In the genomic region with DNA sequence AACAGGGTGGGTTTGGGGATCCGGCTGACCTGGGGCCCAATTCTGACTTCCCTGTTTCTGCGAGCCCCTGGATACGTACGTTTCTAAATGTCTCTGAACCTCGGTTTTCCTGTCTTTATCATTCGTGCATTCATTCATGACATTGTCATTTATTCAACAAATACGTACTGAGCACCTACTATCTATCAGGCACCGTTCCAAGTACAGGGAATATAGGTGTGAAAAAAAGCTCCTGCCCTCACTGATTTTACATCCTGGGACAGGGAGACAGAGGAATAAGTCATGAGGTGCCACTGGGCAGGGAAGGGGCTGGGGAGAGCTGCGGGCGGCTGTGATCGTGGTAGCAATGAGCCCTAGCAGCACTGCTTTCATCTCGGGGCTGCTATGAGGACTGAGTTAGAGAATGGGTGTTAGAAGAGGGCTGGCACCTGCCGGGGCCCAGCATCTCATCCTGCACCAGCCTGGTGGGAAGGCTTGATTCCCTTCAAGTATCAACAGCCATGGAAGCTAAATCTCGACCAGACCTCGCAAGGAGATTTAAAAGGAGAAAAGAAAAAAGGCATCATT, we compare ENCODE assay signal across 1 cellular context.
TF ChIP-seq lines count a peak whose summit lies in the region.

No MANE protein-coding gene starts in this region.

TF ChIP-seq in SK-N-SH treated with all-trans-retinoic acid at 6 μM for 48 hours, 23 proteins besides CTCF, POLR2A, EP300 and RAD21 (continued from another document):
- TF ChIP-seq, protein P1, sequence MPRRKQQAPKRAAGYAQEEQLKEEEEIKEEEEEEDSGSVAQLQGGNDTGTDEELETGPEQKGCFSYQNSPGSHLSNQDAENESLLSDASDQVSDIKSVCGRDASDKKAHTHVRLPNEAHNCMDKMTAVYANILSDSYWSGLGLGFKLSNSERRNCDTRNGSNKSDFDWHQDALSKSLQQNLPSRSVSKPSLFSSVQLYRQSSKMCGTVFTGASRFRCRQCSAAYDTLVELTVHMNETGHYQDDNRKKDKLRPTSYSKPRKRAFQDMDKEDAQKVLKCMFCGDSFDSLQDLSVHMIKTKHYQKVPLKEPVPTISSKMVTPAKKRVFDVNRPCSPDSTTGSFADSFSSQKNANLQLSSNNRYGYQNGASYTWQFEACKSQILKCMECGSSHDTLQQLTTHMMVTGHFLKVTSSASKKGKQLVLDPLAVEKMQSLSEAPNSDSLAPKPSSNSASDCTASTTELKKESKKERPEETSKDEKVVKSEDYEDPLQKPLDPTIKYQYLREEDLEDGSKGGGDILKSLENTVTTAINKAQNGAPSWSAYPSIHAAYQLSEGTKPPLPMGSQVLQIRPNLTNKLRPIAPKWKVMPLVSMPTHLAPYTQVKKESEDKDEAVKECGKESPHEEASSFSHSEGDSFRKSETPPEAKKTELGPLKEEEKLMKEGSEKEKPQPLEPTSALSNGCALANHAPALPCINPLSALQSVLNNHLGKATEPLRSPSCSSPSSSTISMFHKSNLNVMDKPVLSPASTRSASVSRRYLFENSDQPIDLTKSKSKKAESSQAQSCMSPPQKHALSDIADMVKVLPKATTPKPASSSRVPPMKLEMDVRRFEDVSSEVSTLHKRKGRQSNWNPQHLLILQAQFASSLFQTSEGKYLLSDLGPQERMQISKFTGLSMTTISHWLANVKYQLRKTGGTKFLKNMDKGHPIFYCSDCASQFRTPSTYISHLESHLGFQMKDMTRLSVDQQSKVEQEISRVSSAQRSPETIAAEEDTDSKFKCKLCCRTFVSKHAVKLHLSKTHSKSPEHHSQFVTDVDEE (CRISPR knock-in tag; IDR thresholded peaks at IDR 0.05), result no peak
- TF ChIP-seq ZC3H10 (CRISPR knock-in tag; IDR thresholded peaks at IDR 0.05), result no peak
- no peak for TF ChIP-seq SNAI2 (CRISPR knock-in tag; IDR thresholded peaks at IDR 0.05)
- no peak for TF ChIP-seq TOX (CRISPR knock-in tag; IDR thresholded peaks at IDR 0.05; ENCODE audit: borderline replicate concordance)
- TF ChIP-seq BACH2 (CRISPR knock-in tag; IDR thresholded peaks at IDR 0.05; ENCODE audit: borderline replicate concordance), result no peak
- no peak for TF ChIP-seq ZNF8 (CRISPR knock-in tag; IDR thresholded peaks at IDR 0.05)
- TF ChIP-seq, protein P2, sequence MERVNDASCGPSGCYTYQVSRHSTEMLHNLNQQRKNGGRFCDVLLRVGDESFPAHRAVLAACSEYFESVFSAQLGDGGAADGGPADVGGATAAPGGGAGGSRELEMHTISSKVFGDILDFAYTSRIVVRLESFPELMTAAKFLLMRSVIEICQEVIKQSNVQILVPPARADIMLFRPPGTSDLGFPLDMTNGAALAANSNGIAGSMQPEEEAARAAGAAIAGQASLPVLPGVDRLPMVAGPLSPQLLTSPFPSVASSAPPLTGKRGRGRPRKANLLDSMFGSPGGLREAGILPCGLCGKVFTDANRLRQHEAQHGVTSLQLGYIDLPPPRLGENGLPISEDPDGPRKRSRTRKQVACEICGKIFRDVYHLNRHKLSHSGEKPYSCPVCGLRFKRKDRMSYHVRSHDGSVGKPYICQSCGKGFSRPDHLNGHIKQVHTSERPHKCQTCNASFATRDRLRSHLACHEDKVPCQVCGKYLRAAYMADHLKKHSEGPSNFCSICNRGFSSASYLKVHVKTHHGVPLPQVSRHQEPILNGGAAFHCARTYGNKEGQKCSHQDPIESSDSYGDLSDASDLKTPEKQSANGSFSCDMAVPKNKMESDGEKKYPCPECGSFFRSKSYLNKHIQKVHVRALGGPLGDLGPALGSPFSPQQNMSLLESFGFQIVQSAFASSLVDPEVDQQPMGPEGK (CRISPR knock-in tag; IDR thresholded peaks at IDR 0.05; ENCODE audit: borderline replicate concordance), result no peak
- no peak for TF ChIP-seq PPARA (CRISPR knock-in tag; IDR thresholded peaks at IDR 0.05; ENCODE audit: borderline replicate concordance)
- no peak for TF ChIP-seq ARNTL (CRISPR knock-in tag; IDR thresholded peaks at IDR 0.05; ENCODE audit: borderline replicate concordance, low read depth)
- TF ChIP-seq ISL1 (CRISPR knock-in tag; IDR thresholded peaks at IDR 0.05), result no peak
- TF ChIP-seq, protein P3, sequence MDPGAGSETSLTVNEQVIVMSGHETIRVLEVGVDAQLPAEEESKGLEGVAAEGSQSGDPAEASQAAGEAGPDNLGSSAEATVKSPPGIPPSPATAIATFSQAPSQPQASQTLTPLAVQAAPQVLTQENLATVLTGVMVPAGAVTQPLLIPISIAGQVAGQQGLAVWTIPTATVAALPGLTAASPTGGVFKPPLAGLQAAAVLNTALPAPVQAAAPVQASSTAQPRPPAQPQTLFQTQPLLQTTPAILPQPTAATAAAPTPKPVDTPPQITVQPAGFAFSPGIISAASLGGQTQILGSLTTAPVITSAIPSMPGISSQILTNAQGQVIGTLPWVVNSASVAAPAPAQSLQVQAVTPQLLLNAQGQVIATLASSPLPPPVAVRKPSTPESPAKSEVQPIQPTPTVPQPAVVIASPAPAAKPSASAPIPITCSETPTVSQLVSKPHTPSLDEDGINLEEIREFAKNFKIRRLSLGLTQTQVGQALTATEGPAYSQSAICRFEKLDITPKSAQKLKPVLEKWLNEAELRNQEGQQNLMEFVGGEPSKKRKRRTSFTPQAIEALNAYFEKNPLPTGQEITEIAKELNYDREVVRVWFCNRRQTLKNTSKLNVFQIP (CRISPR knock-in tag; IDR thresholded peaks at IDR 0.05; ENCODE audit: borderline replicate concordance, low read depth), result no peak
- TF ChIP-seq ZFP3 (CRISPR knock-in tag; IDR thresholded peaks at IDR 0.05), result no peak
- no peak for TF ChIP-seq TCF4 (CRISPR knock-in tag; IDR thresholded peaks at IDR 0.05; ENCODE audit: borderline replicate concordance)
- no peak for TF ChIP-seq ESRRG (CRISPR knock-in tag; IDR thresholded peaks at IDR 0.05)
- no peak for TF ChIP-seq ZNF70 (CRISPR knock-in tag; IDR thresholded peaks at IDR 0.05)
- TF ChIP-seq ZFP30 (CRISPR knock-in tag; IDR thresholded peaks at IDR 0.05), result no peak
TF ChIP-seq in SK-N-SH treated with all-trans-retinoic acid at 6 μM for 48 hours: peak in this region for 0.
